1 cellular context compared by ENCODE assay signal in genomic region chr1:160672118-160672517, GRCh38.
TF ChIP-seq lines count a peak whose summit lies in the region.

No MANE protein-coding gene starts in this region.

TF ChIP-seq in HepG2, 621 proteins besides CTCF, POLR2A, EP300 and RAD21:
- TF ChIP-seq U2AF1 (optimal IDR thresholded peaks at IDR 0.05; ENCODE audit: low read depth, low read length) (no peak), ZFAT (CRISPR knock-in tag; conservative IDR thresholded peaks at IDR 0.05) (no peak), ZNF549 (CRISPR knock-in tag; IDR thresholded peaks at IDR 0.05) (no peak), ZBTB21 (CRISPR knock-in tag; IDR thresholded peaks at IDR 0.05) (no peak), MTA3 (CRISPR knock-in tag; IDR thresholded peaks at IDR 0.05) (no peak), PLRG1 (conservative IDR thresholded peaks at IDR 0.05) (no peak), FOSL2 (CRISPR knock-in tag; IDR thresholded peaks at IDR 0.05) (no peak)
- TF ChIP-seq, protein P1, sequence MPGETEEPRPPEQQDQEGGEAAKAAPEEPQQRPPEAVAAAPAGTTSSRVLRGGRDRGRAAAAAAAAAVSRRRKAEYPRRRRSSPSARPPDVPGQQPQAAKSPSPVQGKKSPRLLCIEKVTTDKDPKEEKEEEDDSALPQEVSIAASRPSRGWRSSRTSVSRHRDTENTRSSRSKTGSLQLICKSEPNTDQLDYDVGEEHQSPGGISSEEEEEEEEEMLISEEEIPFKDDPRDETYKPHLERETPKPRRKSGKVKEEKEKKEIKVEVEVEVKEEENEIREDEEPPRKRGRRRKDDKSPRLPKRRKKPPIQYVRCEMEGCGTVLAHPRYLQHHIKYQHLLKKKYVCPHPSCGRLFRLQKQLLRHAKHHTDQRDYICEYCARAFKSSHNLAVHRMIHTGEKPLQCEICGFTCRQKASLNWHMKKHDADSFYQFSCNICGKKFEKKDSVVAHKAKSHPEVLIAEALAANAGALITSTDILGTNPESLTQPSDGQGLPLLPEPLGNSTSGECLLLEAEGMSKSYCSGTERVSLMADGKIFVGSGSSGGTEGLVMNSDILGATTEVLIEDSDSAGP (CRISPR knock-in tag; IDR thresholded peaks at IDR 0.05; ENCODE audit: borderline replicate concordance), result no peak
